30 cellular contexts compared by ENCODE assay signal in the genomic region with DNA sequence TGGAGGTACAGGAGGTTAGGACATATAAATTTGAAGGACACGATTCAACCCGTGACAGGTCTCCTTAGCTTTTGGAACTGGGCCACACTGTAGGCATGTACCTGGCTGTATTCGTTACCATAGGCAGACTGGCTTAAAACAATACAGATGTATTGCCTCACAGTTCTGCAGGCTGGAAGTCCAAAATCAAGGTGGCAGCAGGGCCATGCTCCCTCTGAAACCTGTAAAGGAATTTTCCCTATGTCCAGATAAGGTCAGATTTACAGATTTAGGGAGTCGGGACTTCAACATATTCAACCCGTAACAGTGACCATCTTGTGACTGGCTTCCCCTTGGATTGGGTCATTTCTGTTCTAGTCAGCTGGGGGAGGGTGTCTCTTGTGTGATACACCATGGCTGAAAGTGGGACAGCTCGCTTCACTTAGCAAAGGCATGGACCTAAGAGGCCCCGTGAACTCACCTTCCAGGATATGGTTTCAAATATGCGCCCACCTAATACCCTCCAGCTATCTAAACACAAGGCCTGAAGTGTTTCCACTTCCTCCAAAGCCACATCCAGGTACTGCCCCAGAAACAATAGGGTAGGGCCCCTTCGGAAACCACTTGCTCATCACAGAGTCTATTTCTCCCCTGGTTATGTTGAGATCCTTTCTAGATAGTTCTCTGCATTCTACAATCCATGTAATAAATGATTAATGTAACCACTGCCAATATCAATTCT.
"Had no signal": no experiment of that assay in that cellular context is flagged by ENCODE, and none has a peak within 500 bp of the region (broad histone marks: within the 10 kb centered on the region; RNA-seq: fewer than 3 reads in every experiment).

No MANE protein-coding gene starts in this region.

- H3K9me3 Mint-ChIP-seq: activated CD4-positive, alpha-beta memory T cell treated with anti-CD3 and anti-CD28 coated beads, Interleukin-2, amount 10 ng/mL, durations not matched to agents 7 days and 5 days; activated CD4-positive, alpha-beta T cell treated with anti-CD3 and anti-CD28 coated beads, Interleukin-2, amount 10 ng/mL, durations not matched to agents 24 days and 14 days; activated T-cell treated with anti-CD3 and anti-CD28 coated beads, Interleukin-2, amount 50 U/mL, for 24 hours; activated T-cell treated with anti-CD3 and anti-CD28 coated beads, Interleukin-2, amount 50 U/mL, for 72 hours had no signal

- H3K9me3 ChIP-seq: ascending aorta, colonic mucosa, esophagus squamous epithelium had no signal

- H3K27ac ChIP-seq: ascending aorta, breast epithelium, cardiac muscle cell, colonic mucosa, epithelial cell of prostate, esophagus squamous epithelium, gastroesophageal sphincter, heart right ventricle had no signal

- H3K36me3 ChIP-seq: ascending aorta, breast epithelium, cardiac muscle cell, colonic mucosa, esophagus squamous epithelium, gastroesophageal sphincter, heart right ventricle had no signal

- H3K4me3 ChIP-seq: ascending aorta, breast epithelium, cardiac muscle cell, colonic mucosa, esophagus squamous epithelium, gastroesophageal sphincter, heart right ventricle had no signal

- H3K27me3 ChIP-seq: ascending aorta, breast epithelium, cardiac muscle cell, colonic mucosa had no signal

- FAIRE-seq: endometrium, endothelial cell of umbilical vein had no signal

- DNase-seq: activated CD4-positive, alpha-beta memory T cell treated with anti-CD3 and anti-CD28 coated beads, Interleukin-2, amount 10 ng/mL, durations not matched to agents 7 days and 5 days; activated CD4-positive, alpha-beta T cell treated with anti-CD3 and anti-CD28 coated beads for 36 hours; activated CD4-positive, alpha-beta T cell treated with anti-CD3 and anti-CD28 coated beads, Interleukin-2, amount 10 ng/mL, durations not matched to agents 24 days and 14 days; activated CD4-positive, CD25-positive, alpha-beta regulatory T cell; activated CD4-positive, CD25-positive, alpha-beta regulatory T cell treated with anti-CD3 and anti-CD28 coated beads, Interleukin-2, amount 50 U/mL, for 72 hours; activated CD8-positive, alpha-beta memory T cell treated with anti-CD3 and anti-CD28 coated beads, Interleukin-2, amount 10 ng/mL, durations not matched to agents 7 days and 5 days; activated CD8-positive, alpha-beta memory T cell treated with anti-CD3 and anti-CD28 coated beads, Interleukin-2, amount 50 U/mL, for 4 hours; activated effector memory CD4-positive, alpha-beta T cell treated with Interleukin-2 at 50 U/mL for 16 hours; activated gamma-delta T cell treated with Interleukin-2 at 50 U/mL for 16 hours; activated naive CD4-positive, alpha-beta T cell treated with anti-CD3 and anti-CD28 coated beads, Interleukin-2, amount 50 U/mL, for 16 hours; activated naive CD4-positive, alpha-beta T cell treated with Interleukin-2 at 50 U/mL for 16 hours; activated T-cell treated with anti-CD3 and anti-CD28 coated beads, Interleukin-2, amount 50 U/mL, for 24 hours; activated T-cell treated with anti-CD3 and anti-CD28 coated beads, Interleukin-2, amount 50 U/mL, for 72 hours; central memory CD4-positive, alpha-beta T cell; cerebellar nuclear complex; colonic mucosa; effector CD8-positive, alpha-beta T cell; esophagus squamous epithelium; foreskin melanocyte; heart right ventricle; T-helper 2 cell had no signal

- H3K36me3 Mint-ChIP-seq: activated CD8-positive, alpha-beta memory T cell treated with anti-CD3 and anti-CD28 coated beads, Interleukin-2, amount 10 ng/mL, durations not matched to agents 7 days and 5 days; activated naive CD8-positive, alpha-beta T cell; brain had no signal

- H3K27ac Mint-ChIP-seq: activated CD4-positive, alpha-beta memory T cell treated with anti-CD3 and anti-CD28 coated beads, Interleukin-2, amount 10 ng/mL, durations not matched to agents 7 days and 5 days; activated CD4-positive, alpha-beta T cell treated with anti-CD3 and anti-CD28 coated beads for 36 hours; activated CD4-positive, alpha-beta T cell treated with anti-CD3 and anti-CD28 coated beads, Interleukin-2, amount 10 ng/mL, durations not matched to agents 24 days and 14 days; activated CD8-positive, alpha-beta memory T cell treated with anti-CD3 and anti-CD28 coated beads, Interleukin-2, amount 10 ng/mL, durations not matched to agents 7 days and 5 days; activated naive CD8-positive, alpha-beta T cell; activated T-cell treated with anti-CD3 and anti-CD28 coated beads, Interleukin-2, amount 50 U/mL, for 24 hours; activated T-cell treated with anti-CD3 and anti-CD28 coated beads, Interleukin-2, amount 50 U/mL, for 72 hours; brain had no signal

- ATAC-seq: activated CD4-positive, alpha-beta T cell treated with anti-CD3 and anti-CD28 coated beads for 36 hours; activated CD8-positive, alpha-beta memory T cell treated with anti-CD3 and anti-CD28 coated beads, Interleukin-2, amount 10 ng/mL, durations not matched to agents 7 days and 5 days; activated T-cell treated with anti-CD3 and anti-CD28 coated beads, Interleukin-2, amount 50 U/mL, for 72 hours; gastroesophageal sphincter; heart right ventricle had no signal

- H3K4me3 Mint-ChIP-seq: activated CD4-positive, alpha-beta memory T cell treated with anti-CD3 and anti-CD28 coated beads, Interleukin-2, amount 10 ng/mL, durations not matched to agents 7 days and 5 days; activated CD4-positive, alpha-beta T cell treated with anti-CD3 and anti-CD28 coated beads for 36 hours; activated CD4-positive, alpha-beta T cell treated with anti-CD3 and anti-CD28 coated beads, Interleukin-2, amount 10 ng/mL, durations not matched to agents 24 days and 14 days; activated CD8-positive, alpha-beta memory T cell treated with anti-CD3 and anti-CD28 coated beads, Interleukin-2, amount 10 ng/mL, durations not matched to agents 7 days and 5 days; activated naive CD8-positive, alpha-beta T cell; activated T-cell treated with anti-CD3 and anti-CD28 coated beads, Interleukin-2, amount 50 U/mL, for 24 hours; activated T-cell treated with anti-CD3 and anti-CD28 coated beads, Interleukin-2, amount 50 U/mL, for 72 hours; brain had no signal

- H3K4me1 ChIP-seq: breast epithelium, colonic mucosa had no signal

- H3K4me1 Mint-ChIP-seq: activated CD4-positive, alpha-beta memory T cell treated with anti-CD3 and anti-CD28 coated beads, Interleukin-2, amount 10 ng/mL, durations not matched to agents 7 days and 5 days; activated CD4-positive, alpha-beta T cell treated with anti-CD3 and anti-CD28 coated beads for 36 hours; activated CD4-positive, alpha-beta T cell treated with anti-CD3 and anti-CD28 coated beads, Interleukin-2, amount 10 ng/mL, durations not matched to agents 24 days and 14 days had no signal
